In genomic region chr2:46700435-46700834, GRCh38 we compare ENCODE assay signal across 1 cellular context.
TF ChIP-seq lines count a peak whose summit lies in the region.

No MANE protein-coding gene starts in this region.

TF ChIP-seq in GM12878, 131 proteins besides CTCF, POLR2A, EP300 and RAD21 (continued from another document):
- TF ChIP-seq, protein P1, sequence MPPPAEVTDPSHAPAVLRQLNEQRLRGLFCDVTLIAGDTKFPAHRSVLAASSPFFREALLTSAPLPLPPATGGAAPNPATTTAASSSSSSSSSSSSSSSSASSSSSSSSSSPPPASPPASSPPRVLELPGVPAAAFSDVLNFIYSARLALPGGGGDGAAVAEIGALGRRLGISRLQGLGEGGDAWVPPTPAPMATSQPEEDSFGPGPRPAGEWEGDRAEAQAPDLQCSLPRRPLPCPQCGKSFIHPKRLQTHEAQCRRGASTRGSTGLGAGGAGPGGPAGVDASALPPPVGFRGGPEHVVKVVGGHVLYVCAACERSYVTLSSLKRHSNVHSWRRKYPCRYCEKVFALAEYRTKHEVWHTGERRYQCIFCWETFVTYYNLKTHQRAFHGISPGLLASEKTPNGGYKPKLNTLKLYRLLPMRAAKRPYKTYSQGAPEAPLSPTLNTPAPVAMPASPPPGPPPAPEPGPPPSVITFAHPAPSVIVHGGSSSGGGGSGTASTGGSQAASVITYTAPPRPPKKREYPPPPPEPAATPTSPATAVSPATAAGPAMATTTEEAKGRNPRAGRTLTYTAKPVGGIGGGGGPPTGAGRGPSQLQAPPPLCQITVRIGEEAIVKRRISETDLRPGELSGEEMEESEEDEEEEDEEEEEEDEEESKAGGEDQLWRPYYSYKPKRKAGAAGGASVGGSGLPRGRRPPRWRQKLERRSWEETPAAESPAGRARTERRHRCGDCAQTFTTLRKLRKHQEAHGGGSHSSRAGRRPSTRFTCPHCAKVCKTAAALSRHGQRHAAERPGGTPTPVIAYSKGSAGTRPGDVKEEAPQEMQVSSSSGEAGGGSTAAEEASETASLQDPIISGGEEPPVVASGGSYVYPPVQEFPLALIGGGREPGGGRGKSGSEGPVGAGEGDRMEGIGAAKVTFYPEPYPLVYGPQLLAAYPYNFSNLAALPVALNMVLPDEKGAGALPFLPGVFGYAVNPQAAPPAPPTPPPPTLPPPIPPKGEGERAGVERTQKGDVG (CRISPR knock-in tag; IDR thresholded peaks at IDR 0.05), result no peak
- TF ChIP-seq FOXM1 (IDR thresholded peaks at IDR 0.05; ENCODE audit: low read depth, low read length) (no peak), ZNF274 (IDR thresholded peaks at IDR 0.05; ENCODE audit: insufficient read depth, insufficient read length) (no peak), RELA (IDR thresholded peaks at IDR 0.05; ENCODE audit: borderline replicate concordance, partially characterized antibody) (no peak), HDAC2 (IDR thresholded peaks at IDR 0.05) (no peak), TARDBP (IDR thresholded peaks at IDR 0.05; ENCODE audit: borderline replicate concordance) (no peak), BHLHE40 (IDR thresholded peaks at IDR 0.05; ENCODE audit: borderline replicate concordance in 1 of 2, low read depth in 2 of 2, low read length in 1 of 2) (no peak), EZH2 (IDR thresholded peaks at IDR 0.05; ENCODE audit: borderline replicate concordance, control insufficient read depth, low read depth, low read length) (no peak), ZNF217 (IDR thresholded peaks at IDR 0.05) (no peak), GABPA (IDR thresholded peaks at IDR 0.05; ENCODE audit: low read depth) (no peak), NFXL1 (IDR thresholded peaks at IDR 0.05; ENCODE audit: borderline replicate concordance) (no peak), KLF5 (IDR thresholded peaks at IDR 0.05; ENCODE audit: partially characterized antibody) (no peak), ETV6 (conservative IDR thresholded peaks at IDR 0.05 in 1 of 2, IDR thresholded peaks at IDR 0.05 in 1 of 2; ENCODE audit: borderline replicate concordance in 1 of 2, low read depth in 1 of 2) (no peak)
